ENCODE assay signal across 27 cellular contexts in genomic region chr10:96333091-96333490, GRCh38. TPM values are rescaled to one million over a fixed set of nuclear protein-coding genes. Genes with fewer than 3 reads are reported as not detected.
"Had no signal": no experiment of that assay in that cellular context is flagged by ENCODE, and none has a peak within 500 bp of the region (broad histone marks: within the 10 kb centered on the region; RNA-seq: fewer than 3 reads in every experiment).

No MANE protein-coding gene starts in this region.

- ATAC-seq: activated CD4-positive, alpha-beta T cell treated with anti-CD3 and anti-CD28 coated beads for 36 hours; activated T-helper 17 cell treated with anti-CD3 and anti-CD28 coated beads, Interleukin-2, amount 50 U/mL, for 72 hours; PC-3 had no signal

- H3K36me3 Mint-ChIP-seq: activated naive CD8-positive, alpha-beta T cell; brain had no signal

- H3K36me3 ChIP-seq: colonic mucosa, WERI-Rb-1 had no signal

- H3K27ac ChIP-seq: colonic mucosa, WERI-Rb-1 had no signal

- H3K4me1 ChIP-seq: colonic mucosa had no signal

- H3K4me3 Mint-ChIP-seq: activated CD4-positive, alpha-beta memory T cell treated with anti-CD3 and anti-CD28 coated beads, Interleukin-2, amount 10 ng/mL, durations not matched to agents 7 days and 5 days; activated CD4-positive, alpha-beta T cell treated with anti-CD3 and anti-CD28 coated beads for 36 hours; activated naive CD4-positive, alpha-beta T cell treated with anti-CD3 and anti-CD28 coated beads for 36 hours; activated naive CD8-positive, alpha-beta T cell; activated T-helper 17 cell treated with anti-CD3 and anti-CD28 coated beads, Interleukin-2, amount 50 U/mL, for 72 hours; brain had no signal

- H3K27ac Mint-ChIP-seq: activated CD4-positive, alpha-beta memory T cell treated with anti-CD3 and anti-CD28 coated beads, Interleukin-2, amount 10 ng/mL, durations not matched to agents 7 days and 5 days; activated CD4-positive, alpha-beta T cell treated with anti-CD3 and anti-CD28 coated beads for 36 hours; activated naive CD4-positive, alpha-beta T cell treated with anti-CD3 and anti-CD28 coated beads for 36 hours; activated naive CD8-positive, alpha-beta T cell; activated T-helper 17 cell treated with anti-CD3 and anti-CD28 coated beads, Interleukin-2, amount 50 U/mL, for 72 hours; brain had no signal

- H3K9me3 Mint-ChIP-seq: activated CD4-positive, alpha-beta memory T cell treated with anti-CD3 and anti-CD28 coated beads, Interleukin-2, amount 10 ng/mL, durations not matched to agents 7 days and 5 days; activated naive CD4-positive, alpha-beta T cell treated with anti-CD3 and anti-CD28 coated beads for 36 hours; activated T-helper 17 cell treated with anti-CD3 and anti-CD28 coated beads, Interleukin-2, amount 50 U/mL, for 72 hours; brain had no signal

- H3K4me3 ChIP-seq: colonic mucosa had no signal

- FAIRE-seq: astrocyte had no signal

- H3K27me3 ChIP-seq: colonic mucosa had no signal

- H3K4me1 Mint-ChIP-seq: brain had no signal

- DNase-seq: activated CD4-positive, alpha-beta memory T cell treated with anti-CD3 and anti-CD28 coated beads, Interleukin-2, amount 10 ng/mL, durations not matched to agents 7 days and 5 days; activated CD4-positive, alpha-beta T cell treated with anti-CD3 and anti-CD28 coated beads for 36 hours; activated CD4-positive, alpha-beta T cell treated with anti-CD3 and anti-CD28 coated beads, Interleukin-2, amount 50 U/mL, for 1 hour; activated gamma-delta T cell; activated naive CD4-positive, alpha-beta T cell treated with anti-CD3 and anti-CD28 coated beads for 36 hours; activated T-cell treated with anti-CD3 and anti-CD28 coated beads for 4 hours; activated T-cell treated with anti-CD3 and anti-CD28 coated beads, Interleukin-2, amount 50 U/mL, for 48 hours; amygdala; cerebellar nuclear complex; colonic mucosa; NCI-H1092 treated with DMSO at 0.1 percent for 48 hours; NCI-H1417 treated with DMSO at 0.1 percent for 48 hours; NCI-H1694 treated with DMSO at 0.1 percent for 48 hours; NCI-H2081; NCI-H446; NCI-H524; PC-3; SHP77 treated with DMSO at 0.1 percent for 48 hours; WERI-Rb-1 had no signal

- H3K9me3 ChIP-seq: colonic mucosa had no signal

RNA-seq across cellular contexts. Expression of gene OPALIN, which starts 25.7 kb away (rescaled TPM):
- total RNA-seq: activated CD4-positive, alpha-beta memory T cell treated with anti-CD3 and anti-CD28 coated beads, Interleukin-2, amount 10 ng/mL, durations not matched to agents 7 days and 5 days; activated CD4-positive, alpha-beta T cell treated with anti-CD3 and anti-CD28 coated beads for 36 hours; activated CD8-positive, alpha-beta memory T cell treated with anti-CD3 and anti-CD28 coated beads for 36 hours; activated naive CD4-positive, alpha-beta T cell treated with anti-CD3 and anti-CD28 coated beads for 36 hours; activated T-helper 17 cell treated with anti-CD3 and anti-CD28 coated beads, Interleukin-2, amount 50 U/mL, for 72 hours; astrocyte; colonic mucosa; MCF 10A; PC-3; SK-MEL-5; T-helper 2 cell treated with Interferon-gamma antibody and Interleukin-4, amounts not matched to agents 100 ng/mL and 5 ng/mL, for 36 hours had no signal

RNA-seq across cellular contexts. Expression of gene DNTT, which starts 28.9 kb away (rescaled TPM):
- total RNA-seq: activated CD4-positive, alpha-beta memory T cell treated with anti-CD3 and anti-CD28 coated beads, Interleukin-2, amount 10 ng/mL, durations not matched to agents 7 days and 5 days; activated CD4-positive, alpha-beta T cell treated with anti-CD3 and anti-CD28 coated beads for 36 hours; activated CD8-positive, alpha-beta memory T cell treated with anti-CD3 and anti-CD28 coated beads for 36 hours; activated T-helper 17 cell treated with anti-CD3 and anti-CD28 coated beads, Interleukin-2, amount 50 U/mL, for 72 hours; astrocyte; colonic mucosa; MCF 10A; PC-3; SK-MEL-5; T-helper 2 cell treated with Interferon-gamma antibody and Interleukin-4, amounts not matched to agents 100 ng/mL and 5 ng/mL, for 36 hours had no signal
